In genomic region chr2:133377599-133377998, GRCh38 we compare ENCODE assay signal across 18 cellular contexts.
DNase-seq lines count a peak whose midpoint lies in the region; ATAC-seq and TF ChIP-seq lines count a peak whose summit lies in the region.
"Had no signal": no experiment of that assay in that cellular context is flagged by ENCODE, and none has a peak within 500 bp of the region (broad histone marks: within the 10 kb centered on the region; RNA-seq: fewer than 3 reads in every experiment).

No MANE protein-coding gene starts in this region.

- dilution Hi-C loops in mammary epithelial cell (cut with HindIII; ENCODE audit: low sequenced_read_pairs): no loop called here

- H3K27me3 ChIP-seq in mammary epithelial cell (ENCODE audit: insufficient read depth, low read length): no peaks in the 10 kb centered on the region
- no peaks in the 10 kb centered on the region for H3K27me3 ChIP-seq in spleen (replicated peaks in 1 of 7)
- H3K27me3 ChIP-seq: BLaER1 treated with 17β-estradiol and CSF1 and Interleukin-3, amounts not matched to agents 10 nM and 100 nM had no signal

- H3K9me3 Mint-ChIP-seq in MCF 10A (ENCODE audit: unreplicated experiment) (no peaks in the 10 kb centered on the region), chondrocyte (ENCODE audit: low read depth) (no peaks in the 10 kb centered on the region), progenitor cell of endocrine pancreas (ENCODE audit: low read depth) (no peaks in the 10 kb centered on the region)
- peaks cover 0 to 26% (median 5%) of the 10 kb centered on the region in 9 donors for H3K9me3 Mint-ChIP-seq in naive thymus-derived CD8-positive, alpha-beta T cell

- no peak for ATAC-seq in naive thymus-derived CD8-positive, alpha-beta T cell
- ATAC-seq: HCT116, PC-3 had no signal

- H3K4me1 Mint-ChIP-seq in MCF 10A (ENCODE audit: insufficient read depth, unreplicated experiment) (peaks cover 20% of the 10 kb centered on the region), chondrocyte (ENCODE audit: low read depth) (peaks cover 24% of the 10 kb centered on the region), progenitor cell of endocrine pancreas (ENCODE audit: low read depth) (no peaks in the 10 kb centered on the region)
- no peaks in the 10 kb centered on the region for H3K4me1 Mint-ChIP-seq in naive thymus-derived CD8-positive, alpha-beta T cell

- no peak for TF ChIP-seq CTCF in mammary epithelial cell (conservative IDR thresholded peaks at IDR 0.05 in 1 of 2, IDR thresholded peaks at IDR 0.05 in 1 of 2; ENCODE audit: extremely low read depth in 1 of 2, insufficient read depth in 1 of 2, low read depth in 1 of 2, low read length in 2 of 2)
- no peak for TF ChIP-seq CTCF in MCF 10A (IDR thresholded peaks at IDR 0.05; ENCODE audit: unreplicated experiment)
- TF ChIP-seq CTCF in chondrocyte (IDR thresholded peaks at IDR 0.05): no peak
- TF ChIP-seq CTCF in progenitor cell of endocrine pancreas (IDR thresholded peaks at IDR 0.05; ENCODE audit: unreplicated experiment): no peak
- no peak for TF ChIP-seq CTCF in spleen (IDR thresholded peaks at IDR 0.05 in 8 of 11, conservative IDR thresholded peaks at IDR 0.05 in 3 of 11)

- intact Hi-C loops in mammary epithelial cell (cut with micrococcal nuclease): no loop called here
- intact Hi-C loops in MCF 10A (cut with micrococcal nuclease): no loop called here
- intact Hi-C loops in spleen (cut with DNase I; ENCODE audit: low total_unique reads): no loop called here

- H3K27me3 Mint-ChIP-seq in MCF 10A (ENCODE audit: insufficient read depth, unreplicated experiment): no peaks in the 10 kb centered on the region
- no peaks in the 10 kb centered on the region for H3K27me3 Mint-ChIP-seq in chondrocyte (ENCODE audit: low read depth)
- H3K27me3 Mint-ChIP-seq in progenitor cell of endocrine pancreas: peaks cover 3% of the 10 kb centered on the region
- no peaks in the 10 kb centered on the region for H3K27me3 Mint-ChIP-seq in naive thymus-derived CD8-positive, alpha-beta T cell

- H3K9me3 ChIP-seq in mammary epithelial cell (replicated peaks; ENCODE audit: insufficient read depth, low read length) (no peaks in the 10 kb centered on the region), spleen (peaks cover 0 to 4% (median 0%) of the 10 kb centered on the region in 8 donors)

- H3K36me3 ChIP-seq in mammary epithelial cell (ENCODE audit: insufficient read depth, low read length) (no peaks in the 10 kb centered on the region), spleen (no peaks in the 10 kb centered on the region)
- H3K36me3 ChIP-seq: BLaER1 treated with 17β-estradiol and CSF1 and Interleukin-3, amounts not matched to agents 10 nM and 100 nM had no signal

- in situ Hi-C loops in mammary epithelial cell (cut with MboI; ENCODE audit: low sequenced_read_pairs in 2 of 2): no loop called here

- H2AFZ ChIP-seq in mammary epithelial cell (ENCODE audit: low read depth, low read length): peak overlapping the region; percentile 17

- TF ChIP-seq POLR2A in spleen (IDR thresholded peaks at IDR 0.05): no peak

- no peaks in the 10 kb centered on the region for H3K36me3 Mint-ChIP-seq in MCF 10A (ENCODE audit: insufficient read depth, unreplicated experiment)
- H3K36me3 Mint-ChIP-seq in chondrocyte (ENCODE audit: low read depth): peaks cover 4% of the 10 kb centered on the region
- H3K36me3 Mint-ChIP-seq in progenitor cell of endocrine pancreas (ENCODE audit: insufficient read depth): no peaks in the 10 kb centered on the region
- no peaks in the 10 kb centered on the region for H3K36me3 Mint-ChIP-seq in naive thymus-derived CD8-positive, alpha-beta T cell

- POLR2A ChIA-PET in MCF 10A (lab: Yijun Ruan, JAX): no interaction called here
- POLR2A ChIA-PET in naive thymus-derived CD8-positive, alpha-beta T cell (lab: Charles Lee): no interaction called here

- H3K4me2 ChIP-seq in mammary epithelial cell (ENCODE audit: insufficient read depth, low read depth, low read length): peak overlapping the region; percentile 1
- H3K4me2 ChIP-seq: BLaER1 treated with 17β-estradiol and CSF1 and Interleukin-3, amounts not matched to agents 10 nM and 100 nM had no signal

- H3K4me1 ChIP-seq in mammary epithelial cell (ENCODE audit: insufficient read depth, low read length): peaks cover 45% of the 10 kb centered on the region
- no peaks in the 10 kb centered on the region for H3K4me1 ChIP-seq in spleen
- H3K4me1 ChIP-seq: BLaER1 treated with 17β-estradiol and CSF1 and Interleukin-3, amounts not matched to agents 10 nM and 100 nM had no signal

- BruUV-seq in mammary epithelial cell (replicated peaks; lab: Mats Ljungman, UMichigan) (no TSS peak), MCF 10A (replicated peaks; lab: Mats Ljungman, UMichigan) (no TSS peak)

- no peak overlapping the region for H3K4me3 ChIP-seq in mammary epithelial cell (replicated peaks in 1 of 3; ENCODE audit: insufficient read depth in 1 of 3, low read depth in 2 of 3, low read length in 3 of 3)
- H3K4me3 ChIP-seq in spleen: no peak overlapping the region
- H3K4me3 ChIP-seq: BLaER1 treated with 17β-estradiol and CSF1 and Interleukin-3, amounts not matched to agents 10 nM and 100 nM had no signal

- H3K9ac ChIP-seq in mammary epithelial cell (ENCODE audit: insufficient read depth, low read length): no peak overlapping the region
- H3K9ac ChIP-seq: BLaER1 treated with 17β-estradiol and CSF1 and Interleukin-3, amounts not matched to agents 10 nM and 100 nM had no signal

- no peaks in the 10 kb centered on the region for H3K79me2 ChIP-seq in mammary epithelial cell (ENCODE audit: insufficient read depth, low read length)

- no peak overlapping the region for H3K4me3 Mint-ChIP-seq in MCF 10A (ENCODE audit: unreplicated experiment)
- no peak overlapping the region for H3K4me3 Mint-ChIP-seq in chondrocyte (ENCODE audit: unreplicated experiment)
- H3K4me3 Mint-ChIP-seq in progenitor cell of endocrine pancreas (ENCODE audit: low read depth): no peak overlapping the region
- H3K4me3 Mint-ChIP-seq in naive thymus-derived CD8-positive, alpha-beta T cell: no peak overlapping the region

- H3K27ac Mint-ChIP-seq in MCF 10A (ENCODE audit: low read depth, unreplicated experiment): no peak overlapping the region
- peak overlapping the region; percentile 58 for H3K27ac Mint-ChIP-seq in chondrocyte (ENCODE audit: unreplicated experiment)
- H3K27ac Mint-ChIP-seq in progenitor cell of endocrine pancreas: no peak overlapping the region
- no peak overlapping the region for H3K27ac Mint-ChIP-seq in naive thymus-derived CD8-positive, alpha-beta T cell

- DNase-seq in mammary epithelial cell (no peak), MCF 10A (ENCODE audit: unreplicated experiment) (no peak), chondrocyte (ENCODE audit: low spot score) (no peak), iPS-NIHi7 (ENCODE audit: extremely low spot score) (peak; percentile 31), progenitor cell of endocrine pancreas (ENCODE audit: low spot score, unreplicated experiment) (no peak), spleen (no peak)
- DNase-seq in activated T-cell treated with anti-CD3 and anti-CD28 coated beads, Interleukin-2, amount 50 U/mL, for 1 hour: no peak
- DNase-seq in naive thymus-derived CD8-positive, alpha-beta T cell: no peak
- DNase-seq: 8988T, DMS 273 treated with DMSO at 0.1 percent for 48 hours, KBM-7, NCI-H1092, NCI-H2107, NCI-H345, NCI-H526 treated with DMSO at 0.1 percent for 48 hours, PC-3 had no signal

- H3K27ac ChIP-seq in mammary epithelial cell (ENCODE audit: insufficient read depth, low read depth, low read length): peak overlapping the region; percentile 46
- no peak overlapping the region for H3K27ac ChIP-seq in spleen
- H3K27ac ChIP-seq: BLaER1 treated with 17β-estradiol and CSF1 and Interleukin-3, amounts not matched to agents 10 nM and 100 nM had no signal

- H4K20me1 ChIP-seq in mammary epithelial cell (ENCODE audit: insufficient read depth, low read length): no peaks in the 10 kb centered on the region
- H4K20me1 ChIP-seq: BLaER1 treated with 17β-estradiol and CSF1 and Interleukin-3, amounts not matched to agents 10 nM and 100 nM had no signal

- WGBS in mammary epithelial cell (ENCODE audit: low coverage, missing lambda C conversion rate): 100% methylated on average over 2 of the region's 2 CpGs
- WGBS in spleen, 5 donors: 40 to 60% (median 44%) methylated on average over 2 of the region's 2 CpGs

- CTCF ChIA-PET in mammary epithelial cell (lab: Charles Lee; ENCODE audit: low non-redundant PET): interaction anchor here (0.5 kb wide), 1 partner anchor 402 kb away, joined by 4 read pairs; no protein-coding TSS in a partner anchor
- CTCF ChIA-PET in MCF 10A (lab: Yijun Ruan, JAX): interaction anchor here (0.6 kb wide), 1 partner anchor 827 kb away, joined by 3 read pairs; no protein-coding TSS in a partner anchor
